ENCODE assay signal across 8 cellular contexts in genomic region chr6:13013681-13014550, GRCh38.
DNase-seq lines count a peak whose midpoint lies in the region; ATAC-seq and TF ChIP-seq lines count a peak whose summit lies in the region.

No MANE protein-coding gene starts in this region.

- no peaks in the 10 kb centered on the region for H3K27me3 ChIP-seq in body of pancreas
- H3K27me3 ChIP-seq in subcutaneous abdominal adipose tissue (ENCODE audit: control insufficient read depth in 5 of 5, insufficient read depth in 4 of 5, low read length in 5 of 5) = peaks cover 9 to 36% (median 22%) of the 10 kb centered on the region in 5 donors

- peak overlapping the region in 1 of 5 donors; percentile 41 for H3K9ac ChIP-seq in subcutaneous abdominal adipose tissue (ENCODE audit: low read length in 5 of 5)

- TF ChIP-seq POLR2A in body of pancreas (IDR thresholded peaks at IDR 0.05) = no peak

- H3K36me3 ChIP-seq in body of pancreas (replicated peaks in 1 of 2; ENCODE audit: insufficient read depth in 1 of 2, low read depth in 2 of 2) (no peaks in the 10 kb centered on the region), subcutaneous abdominal adipose tissue (ENCODE audit: control insufficient read depth in 5 of 5, insufficient read depth in 5 of 5, low read length in 5 of 5) (no peaks in the 10 kb centered on the region)

- peak; percentile 21 for ATAC-seq in body of pancreas
- peak; percentile 36 for ATAC-seq in left lobe of liver
- no peak for ATAC-seq in HG02973 (IDR thresholded peaks at IDR 0.05; ENCODE audit: unreplicated experiment)

- no peak for TF ChIP-seq CTCF in body of pancreas (IDR thresholded peaks at IDR 0.05)

- 0 to 1% methylated on average over 5 to 81 of the region's 85 CpGs for WGBS in body of pancreas, 2 donors

- intact Hi-C loops in body of pancreas (cut with DNase I) = no loop called here

- H3K4me1 ChIP-seq in body of pancreas = peaks cover 47% of the 10 kb centered on the region
- H3K4me1 ChIP-seq in subcutaneous abdominal adipose tissue (ENCODE audit: control insufficient read depth in 5 of 5, insufficient read depth in 5 of 5, low read length in 5 of 5) = peaks cover 0 to 24% (median 19%) of the 10 kb centered on the region in 5 donors

- no peaks in the 10 kb centered on the region for H3K9me3 ChIP-seq in body of pancreas
- H3K9me3 ChIP-seq in subcutaneous abdominal adipose tissue (ENCODE audit: control insufficient read depth in 5 of 5, low read length in 5 of 5) = no peaks in the 10 kb centered on the region

- peak overlapping the region in 1 of 2 donors; percentile 53 for H3K4me3 ChIP-seq in body of pancreas
- peak overlapping the region; percentile 37 to 71 (median 68) for H3K4me3 ChIP-seq in subcutaneous abdominal adipose tissue (ENCODE audit: low read depth in 1 of 5, low read length in 5 of 5)

- peak; percentile 52 for DNase-seq in NCI-H748 (lab: John Stamatoyannopoulos, UW; ENCODE audit: unreplicated experiment)
- DNase-seq in NCI-H748 treated with DMSO at 0.1 percent for 48 hours (lab: John Stamatoyannopoulos, UW) = no peak
- peak in 3 of 4 donors; percentile 20 to 41 (median 34) for DNase-seq in body of pancreas
- DNase-seq in left lobe of liver (ENCODE audit: low spot score) = no peak
- DNase-seq in NCI-H446 (lab: John Stamatoyannopoulos, UW) = no peak
- DNase-seq in KG1 (lab: John Stamatoyannopoulos, UW) = no peak

- H3K27ac ChIP-seq in body of pancreas = peak overlapping the region; percentile 73 to 88 (median 80)
- H3K27ac ChIP-seq in subcutaneous abdominal adipose tissue (ENCODE audit: low read depth, low read length) = no peak overlapping the region

Comparison
In these comparisons a context has a peak if more than half of its experiments do, and no peak if none do; other contexts are left out.
1. DNase-seq: peak in NCI-H748 (single experiment) and body of pancreas (3 of 4); none in NCI-H748 treated with DMSO at 0.1 percent for 48 hours (single experiment), left lobe of liver (single experiment), NCI-H446 (0 of 2) and KG1 (single experiment).